8 cellular contexts compared by ENCODE assay signal in the genomic region with DNA sequence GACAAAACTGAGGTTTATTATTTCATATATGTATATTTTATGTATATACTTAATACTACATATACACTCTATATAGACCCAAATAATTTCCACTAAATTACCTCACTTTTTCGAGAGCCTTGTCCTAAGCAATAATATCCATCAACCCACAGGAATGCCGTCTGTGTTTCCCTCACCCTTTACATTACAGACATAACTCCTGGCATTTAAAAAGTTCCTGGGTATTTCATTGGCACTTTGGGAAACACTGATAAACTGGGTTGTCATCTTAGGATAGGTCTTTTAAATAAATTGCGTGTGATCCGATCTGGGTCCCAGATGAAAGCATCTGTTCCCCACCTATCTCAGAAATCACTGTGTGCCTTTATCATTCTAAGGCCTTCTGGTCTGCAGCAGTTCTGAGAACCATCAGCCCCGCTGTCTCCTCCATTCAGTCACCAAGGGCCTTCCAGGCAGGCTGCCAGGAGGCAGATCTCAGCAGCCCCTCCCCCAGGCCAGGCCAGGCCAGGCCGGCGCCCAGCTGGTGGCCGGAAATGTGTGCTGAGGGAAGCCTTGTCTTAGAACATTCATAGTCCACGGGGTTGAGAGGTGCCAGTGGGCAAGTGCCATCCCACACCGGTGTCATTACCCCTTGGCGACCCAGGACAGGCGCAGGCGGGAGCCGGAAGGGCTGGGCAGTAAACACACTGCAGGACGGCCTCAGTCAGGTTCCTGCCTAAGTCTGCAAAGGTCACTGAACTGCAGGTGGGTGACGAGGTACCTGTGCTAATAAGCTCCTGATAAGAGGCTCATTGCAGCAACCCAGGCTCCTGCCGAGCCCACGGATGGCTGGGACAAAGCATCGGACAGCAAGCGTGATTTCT. TPM values are rescaled to one million over a fixed set of nuclear protein-coding genes. Genes with fewer than 3 reads are reported as not detected.
DNase-seq lines count a peak whose midpoint lies in the region; ATAC-seq and TF ChIP-seq lines count a peak whose summit lies in the region.

No MANE protein-coding gene starts in this region.

- DNase-seq in EH (ENCODE audit: low read depth) (peak; percentile 80), NCI-H774 (lab: John Stamatoyannopoulos, UW) (peak; percentile 71), fibroblast of pulmonary artery (ENCODE audit: low read depth) (peak; percentile 72), occipital lobe (lab: John Stamatoyannopoulos, UW) (peak; percentile 27), activated gamma-delta T cell (lab: John Stamatoyannopoulos, UW) (no peak), AML-193 (lab: John Stamatoyannopoulos, UW) (no peak)

- no peak for ATAC-seq in GM21360 (IDR thresholded peaks at IDR 0.05; ENCODE audit: unreplicated experiment)
- ATAC-seq in HG03175 (IDR thresholded peaks at IDR 0.05; ENCODE audit: unreplicated experiment): no peak

- H3K4me3 ChIP-seq in fibroblast of pulmonary artery (replicated peaks; ENCODE audit: low read depth, low read length): no peak overlapping the region

- no peak for TF ChIP-seq CTCF in fibroblast of pulmonary artery (IDR thresholded peaks at IDR 0.05; ENCODE audit: low read length, missing control alignments)

RNA-seq across cellular contexts. Expression of gene FGF19, which starts 3.3 kb away (rescaled TPM):
- not detected for total RNA-seq in occipital lobe

RNA-seq across cellular contexts. Expression of gene LTO1, which starts 25.4 kb away (rescaled TPM):
- total RNA-seq in occipital lobe: 17.9 TPM

RNA-seq across cellular contexts. Expression of gene CCND1, which starts 59.6 kb away (rescaled TPM):
- total RNA-seq in occipital lobe: 14.0 TPM

Comparison
In these comparisons a context has a peak if more than half of its experiments do, and no peak if none do; other contexts are left out.
1. DNase-seq: peak in EH (single experiment), NCI-H774 (single experiment), fibroblast of pulmonary artery (single experiment) and occipital lobe (single experiment); none in activated gamma-delta T cell (single experiment) and AML-193 (0 of 2).